Comparison of ENCODE assay signal across 1 cellular context in genomic region chr1:214044438-214045214, GRCh38.
A peak's percentile ranks its signal among the peaks of the same experiment; 100 is the strongest.
TF ChIP-seq lines count a peak whose summit lies in the region.

No MANE protein-coding gene starts in this region.

TF ChIP-seq in liver, 16 proteins besides CTCF, POLR2A, EP300 and RAD21 (continued from another document):
- peak; percentile 67 for TF ChIP-seq REST (IDR thresholded peaks at IDR 0.05)
- TF ChIP-seq RXRA (IDR thresholded peaks at IDR 0.05) = peak; percentile 82 to 88
- no peak for TF ChIP-seq GABPA (IDR thresholded peaks at IDR 0.05 in 1 of 2, conservative IDR thresholded peaks at IDR 0.05 in 1 of 2)
- TF ChIP-seq TAF1 (conservative IDR thresholded peaks at IDR 0.05) = no peak
- TF ChIP-seq ATF3 (IDR thresholded peaks at IDR 0.05) = peak; percentile 94
- TF ChIP-seq ZBTB33 (IDR thresholded peaks at IDR 0.05) = peak; percentile 53
- no peak for TF ChIP-seq FOXA1 (IDR thresholded peaks at IDR 0.05)
- peak; percentile 83 for TF ChIP-seq FOXA2 (IDR thresholded peaks at IDR 0.05)
TF ChIP-seq in liver: peak in this region for 13.
